8 cellular contexts compared by ENCODE assay signal in genomic region chr2:118012778-118013177, GRCh38. TPM values are rescaled to one million over a fixed set of nuclear protein-coding genes. Genes with fewer than 3 reads are reported as not detected.
DNase-seq lines count a peak whose midpoint lies in the region; ATAC-seq, FAIRE-seq and TF ChIP-seq lines count a peak whose summit lies in the region.

No MANE protein-coding gene starts in this region.

- FAIRE-seq in HTR-8/SVneo (lab: Jason Lieb, UNC) (no peak), GM12892 (lab: Jason Lieb, UNC) (no peak)

- peak overlapping the region; percentile 92 for H3K4me3 ChIP-seq in GM23338
- peak overlapping the region; percentile 90 for H3K4me3 ChIP-seq in WERI-Rb-1 (ENCODE audit: low read depth, low read length)
- H3K4me3 ChIP-seq in skeletal muscle satellite cell (ENCODE audit: low read length), result peak overlapping the region; percentile 92

- peaks cover 8% of the 10 kb centered on the region; the same call in 2 of the 3 replicates for H3K36me3 Mint-ChIP-seq in GM23338 (ENCODE audit: low read depth)

- H3K4me3 Mint-ChIP-seq in GM23338, result peak overlapping the region; percentile 94

- peaks cover 31% of the 10 kb centered on the region for H3K27me3 ChIP-seq in GM23338 (ENCODE audit: insufficient read depth)
- H3K27me3 ChIP-seq in WERI-Rb-1 (ENCODE audit: insufficient read depth, low read depth, severe bottlenecking), result peaks cover 20% of the 10 kb centered on the region
- H3K27me3 ChIP-seq in foreskin keratinocyte, result no peaks in the 10 kb centered on the region
- H3K27me3 ChIP-seq in skeletal muscle satellite cell (ENCODE audit: control insufficient read depth, insufficient read depth, low read length), result no peaks in the 10 kb centered on the region

- H3K4me1 Mint-ChIP-seq in GM23338, result peaks cover 14% of the 10 kb centered on the region; the same call in 2 of the 3 replicates

- peak overlapping the region; percentile 97; the same call in 1 of the 2 replicates for H2AFZ ChIP-seq in GM23338

- H3K4me1 ChIP-seq in GM23338 (ENCODE audit: insufficient read depth) (peaks cover 7% of the 10 kb centered on the region), foreskin keratinocyte (peaks cover 16% of the 10 kb centered on the region), skeletal muscle satellite cell (ENCODE audit: control insufficient read depth, insufficient read depth, low read length) (peaks cover 16% of the 10 kb centered on the region)

- H3K9me3 Mint-ChIP-seq in GM23338, result no peaks in the 10 kb centered on the region; the same call in 2 of the 3 replicates

- H3K9me2 ChIP-seq in GM23338 (ENCODE audit: insufficient read depth), result no peaks in the 10 kb centered on the region

- peaks cover 1% of the 10 kb centered on the region; the same call in 1 of the 2 replicates for H3K36me3 ChIP-seq in GM23338 (ENCODE audit: insufficient read depth)
- peaks cover 11% of the 10 kb centered on the region for H3K36me3 ChIP-seq in WERI-Rb-1
- peaks cover 9% of the 10 kb centered on the region for H3K36me3 ChIP-seq in skeletal muscle satellite cell (ENCODE audit: insufficient read depth, low read length)

- peak overlapping the region; percentile 93 for H3K9ac ChIP-seq in skeletal muscle satellite cell (ENCODE audit: low read depth, low read length)

- peaks cover 11% of the 10 kb centered on the region; the same call in 1 of the 2 replicates for H4K20me1 ChIP-seq in GM23338 (replicated peaks; ENCODE audit: insufficient read depth)

- DNase-seq in GM23338 (ENCODE audit: low spot score), result no peak
- DNase-seq in WERI-Rb-1, result no peak
- DNase-seq in foreskin keratinocyte, result peak; percentile 2 to 18
- DNase-seq in HTR-8/SVneo (ENCODE audit: insufficient read length, low spot score), result no peak
- DNase-seq in GM12892 (ENCODE audit: insufficient read length), result no peak

- H3K9me3 ChIP-seq in WERI-Rb-1 (ENCODE audit: severe bottlenecking) (no peaks in the 10 kb centered on the region), skeletal muscle satellite cell (replicated peaks; ENCODE audit: low read length) (no peaks in the 10 kb centered on the region)

- H3K27ac ChIP-seq in GM23338 (ENCODE audit: low read depth) (no peak overlapping the region), WERI-Rb-1 (no peak overlapping the region), foreskin keratinocyte (no peak overlapping the region)

- peaks cover 47% of the 10 kb centered on the region for H3K79me2 ChIP-seq in GM23338 (replicated peaks; ENCODE audit: insufficient read depth)

- H3K4me2 ChIP-seq in GM23338, result peak overlapping the region; percentile 99
- H3K4me2 ChIP-seq in skeletal muscle satellite cell (ENCODE audit: low read length), result peak overlapping the region; percentile 87

- H3K27me3 Mint-ChIP-seq in GM23338 (ENCODE audit: insufficient read depth, low read depth, poor library complexity), result peaks cover 35% of the 10 kb centered on the region

- ATAC-seq in GM23338 (no peak), foreskin keratinocyte (peak; percentile 19), GM21717 (IDR thresholded peaks at IDR 0.05; ENCODE audit: unreplicated experiment) (no peak), GM21360 (IDR thresholded peaks at IDR 0.05; ENCODE audit: unreplicated experiment) (no peak)

- TF ChIP-seq CTCF in GM23338 (conservative IDR thresholded peaks at IDR 0.05; ENCODE audit: low read depth in 2 of 2) (no peak), WERI-Rb-1 (IDR thresholded peaks at IDR 0.05; ENCODE audit: low read depth, low read length) (no peak), foreskin keratinocyte (conservative IDR thresholded peaks at IDR 0.05) (no peak)

- no peak for TF ChIP-seq POLR2A in GM12892 (IDR thresholded peaks at IDR 0.05; ENCODE audit: low read depth, low read length)

- no peaks in the 10 kb centered on the region for H3F3A ChIP-seq in GM23338 (replicated peaks; ENCODE audit: low read depth)

- H3K27ac Mint-ChIP-seq in GM23338, result no peak overlapping the region

TF ChIP-seq in GM23338, 12 proteins besides CTCF, POLR2A, EP300 and RAD21 (continues in another document):
- TF ChIP-seq CREB1 (CRISPR knock-in tag; IDR thresholded peaks at IDR 0.05; ENCODE audit: low read depth) (no peak), ZNF462 (CRISPR knock-in tag; IDR thresholded peaks at IDR 0.05) (no peak), EZH2 (IDR thresholded peaks at IDR 0.05; ENCODE audit: low read depth, unreplicated experiment) (no peak), STAT1 (IDR thresholded peaks at IDR 0.05; ENCODE audit: unreplicated experiment) (no peak), ZNF331 (CRISPR knock-in tag; IDR thresholded peaks at IDR 0.05; ENCODE audit: low read depth) (no peak), ETS1 (IDR thresholded peaks at IDR 0.05) (no peak)

RNA-seq across cellular contexts. Expression of gene CCDC93, which starts 1.1 kb away (rescaled TPM):
- 9.8 and 13.1 TPM in 2 replicates for total RNA-seq in GM23338 (2014; rRNA removed; shearing (Covaris generic))
- polyA plus RNA-seq in GM23338 (2016; fragmentation: Nextera tagmentation; extraction: Ambion mirVana) (12.3 and 16.8 TPM in 2 replicates), foreskin keratinocyte (3.5 and 6.4 TPM in 2 replicates)
- 16.8 and 25.0 TPM in 2 replicates for total RNA-seq in foreskin keratinocyte
- 14.4 and 17.3 TPM in 2 replicates for total RNA-seq in skeletal muscle satellite cell (2012; rRNA removed)
- 9.9 TPM for polyA plus RNA-seq in GM12892 (2012; ENCODE audit: missing spikeins)

Comparison
In these comparisons a context has a peak if more than half of its experiments do, and no peak if none do; other contexts are left out.
1. DNase-seq: peak in foreskin keratinocyte (2 of 2); none in GM23338 (single experiment), WERI-Rb-1 (single experiment), HTR-8/SVneo (single experiment) and GM12892 (single experiment).
2. Peak in every context shown above with its lines, with median percentiles within 50 percentile points of each other: H3K4me3 ChIP-seq.